In genomic region chr10:42877496-42878030, GRCh38 we compare ENCODE assay signal across 23 cellular contexts.
"Had no signal": no experiment of that assay in that cellular context is flagged by ENCODE, and none has a peak within 500 bp of the region (broad histone marks: within the 10 kb centered on the region; RNA-seq: fewer than 3 reads in every experiment).

No MANE protein-coding gene starts in this region.

- H3K4me1 Mint-ChIP-seq: activated CD4-positive, alpha-beta T cell treated with anti-CD3 and anti-CD28 coated beads, Interleukin-2, amount 10 ng/mL, durations not matched to agents 7 days and 5 days; activated naive CD4-positive, alpha-beta T cell treated with anti-CD3 and anti-CD28 coated beads, Interleukin-2, amount 50 U/mL, for 24 hours had no signal

- DNase-seq: activated CD4-positive, alpha-beta memory T cell treated with anti-CD3 and anti-CD28 coated beads for 36 hours; activated CD4-positive, alpha-beta T cell treated with anti-CD3 and anti-CD28 coated beads, Interleukin-2, amount 10 ng/mL, durations not matched to agents 7 days and 5 days; activated CD4-positive, CD25-positive, alpha-beta regulatory T cell; activated effector memory CD4-positive, alpha-beta T cell treated with Interleukin-2 at 50 U/mL for 16 hours; activated naive CD4-positive, alpha-beta T cell; activated T-cell treated with anti-CD3 and anti-CD28 coated beads, Interleukin-2, amount 50 U/mL, for 24 hours; NCI-H1092; NCI-H1417; NCI-H1930; NCI-H2171; NCI-H2227 treated with DMSO at 0.1 percent for 48 hours; NCI-H446 treated with DMSO at 0.1 percent for 48 hours; NCI-H524 treated with DMSO at 0.1 percent for 48 hours; NCI-H748 treated with DMSO at 0.1 percent for 48 hours; Right ventricle myocardium superior; RPMI8226; SJCRH30; SK-N-SH; T-helper 1 cell had no signal

- H3K27me3 Mint-ChIP-seq: activated CD4-positive, alpha-beta memory T cell treated with anti-CD3 and anti-CD28 coated beads for 36 hours; activated CD4-positive, alpha-beta T cell treated with anti-CD3 and anti-CD28 coated beads, Interleukin-2, amount 10 ng/mL, durations not matched to agents 7 days and 5 days; activated naive CD4-positive, alpha-beta T cell treated with anti-CD3 and anti-CD28 coated beads, Interleukin-2, amount 50 U/mL, for 24 hours had no signal

- H3K27ac Mint-ChIP-seq: activated CD4-positive, alpha-beta memory T cell treated with anti-CD3 and anti-CD28 coated beads for 36 hours; activated CD4-positive, alpha-beta T cell treated with anti-CD3 and anti-CD28 coated beads, Interleukin-2, amount 10 ng/mL, durations not matched to agents 7 days and 5 days; activated naive CD4-positive, alpha-beta T cell treated with anti-CD3 and anti-CD28 coated beads, Interleukin-2, amount 50 U/mL, for 24 hours; activated T-cell treated with anti-CD3 and anti-CD28 coated beads, Interleukin-2, amount 50 U/mL, for 24 hours; activated T-helper 1 cell treated with anti-CD3 and anti-CD28 coated beads, Interleukin-12 subunit alpha, Interleukin-12 subunit beta, Interleukin-2, Interleukin-4 antibody, amounts not matched to agents 30 ng/mL and 10 ng/mL and 1 ng/mL, durations not matched to agents 14 hours and 24 hours and 36 hours had no signal

- H3K4me3 Mint-ChIP-seq: activated CD4-positive, alpha-beta memory T cell treated with anti-CD3 and anti-CD28 coated beads for 36 hours; activated CD4-positive, alpha-beta T cell treated with anti-CD3 and anti-CD28 coated beads, Interleukin-2, amount 10 ng/mL, durations not matched to agents 7 days and 5 days; activated naive CD4-positive, alpha-beta T cell treated with anti-CD3 and anti-CD28 coated beads, Interleukin-2, amount 50 U/mL, for 24 hours; activated T-cell treated with anti-CD3 and anti-CD28 coated beads, Interleukin-2, amount 50 U/mL, for 24 hours; activated T-helper 1 cell treated with anti-CD3 and anti-CD28 coated beads, Interleukin-12 subunit alpha, Interleukin-12 subunit beta, Interleukin-2, Interleukin-4 antibody, amounts not matched to agents 30 ng/mL and 10 ng/mL and 1 ng/mL, durations not matched to agents 14 hours and 24 hours and 36 hours had no signal

- H3K36me3 Mint-ChIP-seq: activated CD4-positive, alpha-beta memory T cell treated with anti-CD3 and anti-CD28 coated beads for 36 hours; activated naive CD4-positive, alpha-beta T cell treated with anti-CD3 and anti-CD28 coated beads, Interleukin-2, amount 50 U/mL, for 24 hours had no signal

- H3K4me1 ChIP-seq: SJCRH30 had no signal

- H3K27ac ChIP-seq: KMS-11, SJCRH30, VCaP had no signal

- H3K27me3 ChIP-seq: SJCRH30 had no signal

- H3K36me3 ChIP-seq: SJCRH30 had no signal

- H3K4me3 ChIP-seq: SJCRH30 had no signal

- H3K9me3 ChIP-seq: SJCRH30, SK-N-SH had no signal
